ENCODE assay signal across 7 cellular contexts in genomic region chr6:108757357-108757756, GRCh38.
"Had no signal": no experiment of that assay in that cellular context is flagged by ENCODE, and none has a peak within 500 bp of the region (broad histone marks: within the 10 kb centered on the region; RNA-seq: fewer than 3 reads in every experiment).

No MANE protein-coding gene starts in this region.

- H3K9me3 Mint-ChIP-seq: H9, HFFc6 had no signal

- H3K27ac Mint-ChIP-seq: H9, HFFc6 had no signal

- H3K27ac ChIP-seq: GM23248, HL-60 had no signal

- DNase-seq: GM23248, H9, HCEC 1CT, HFFc6, IMR-90, KBM-7 had no signal

- H3K4me3 ChIP-seq: GM23248 had no signal

- H2AFZ ChIP-seq: GM23248 had no signal

- H3K9ac ChIP-seq: GM23248 had no signal

- H3K4me3 Mint-ChIP-seq: H9, HFFc6 had no signal
